ENCODE assay signal across 1 cellular context in the genomic region with DNA sequence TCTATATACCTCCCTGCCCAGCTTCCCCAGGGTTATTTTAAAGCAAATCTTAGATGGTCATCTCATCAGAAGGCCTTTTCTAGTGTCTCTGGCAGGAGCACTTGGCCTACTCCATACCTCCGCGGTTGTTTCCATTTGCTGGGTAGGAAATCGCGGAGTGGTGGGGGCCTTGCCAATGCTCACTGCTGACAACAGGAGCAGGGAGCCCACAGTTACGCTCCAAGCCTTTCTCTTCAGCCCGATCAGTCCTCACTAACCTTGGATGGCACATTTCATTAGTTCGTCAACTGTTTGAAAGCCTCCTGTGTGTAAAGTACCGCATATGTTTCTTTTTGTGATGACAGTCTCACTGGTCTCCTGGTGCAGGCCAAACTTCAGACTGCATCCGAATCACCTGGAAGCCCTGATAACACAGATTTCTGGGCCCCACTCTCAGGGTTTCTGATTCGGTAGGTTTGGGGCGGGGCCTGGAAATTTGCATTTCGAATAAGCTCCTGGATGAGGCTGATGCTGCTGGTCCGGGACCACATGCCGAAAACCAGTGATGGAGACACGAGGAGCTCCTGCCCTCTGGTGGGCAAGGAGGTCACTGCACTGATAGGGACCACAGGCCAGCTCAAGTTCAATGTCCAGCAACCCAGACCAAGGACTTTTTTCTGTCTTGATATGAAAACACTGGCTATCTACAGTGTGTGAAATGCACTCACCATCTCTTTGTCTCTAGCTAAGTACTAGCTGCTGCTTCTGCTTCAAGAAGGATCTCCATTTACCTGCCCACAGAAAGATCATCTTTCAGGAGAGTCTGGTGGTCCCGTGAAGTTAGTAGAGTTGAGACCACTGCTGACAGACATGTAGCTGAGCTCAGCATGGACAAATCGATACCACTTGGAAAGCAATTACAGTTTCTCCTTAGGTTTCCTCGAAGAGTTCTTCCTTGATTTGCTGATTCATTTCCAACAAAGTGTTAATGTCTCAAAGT.
TF ChIP-seq lines count a peak whose summit lies in the region.

No MANE protein-coding gene starts in this region.

TF ChIP-seq in GM12878, 131 proteins besides CTCF, POLR2A, EP300 and RAD21 (continued from another document):
- TF ChIP-seq YY1 (IDR thresholded peaks at IDR 0.05; ENCODE audit: low read depth, low read length): peak; percentile 63; the same call in 1 of the 2 replicates
- no peak for TF ChIP-seq TCF12 (IDR thresholded peaks at IDR 0.05; ENCODE audit: low read depth, low read length)
- no peak for TF ChIP-seq NR2C2 (IDR thresholded peaks at IDR 0.05; ENCODE audit: borderline replicate concordance, control insufficient read depth, insufficient read length, low read depth)
- TF ChIP-seq, protein P1, sequence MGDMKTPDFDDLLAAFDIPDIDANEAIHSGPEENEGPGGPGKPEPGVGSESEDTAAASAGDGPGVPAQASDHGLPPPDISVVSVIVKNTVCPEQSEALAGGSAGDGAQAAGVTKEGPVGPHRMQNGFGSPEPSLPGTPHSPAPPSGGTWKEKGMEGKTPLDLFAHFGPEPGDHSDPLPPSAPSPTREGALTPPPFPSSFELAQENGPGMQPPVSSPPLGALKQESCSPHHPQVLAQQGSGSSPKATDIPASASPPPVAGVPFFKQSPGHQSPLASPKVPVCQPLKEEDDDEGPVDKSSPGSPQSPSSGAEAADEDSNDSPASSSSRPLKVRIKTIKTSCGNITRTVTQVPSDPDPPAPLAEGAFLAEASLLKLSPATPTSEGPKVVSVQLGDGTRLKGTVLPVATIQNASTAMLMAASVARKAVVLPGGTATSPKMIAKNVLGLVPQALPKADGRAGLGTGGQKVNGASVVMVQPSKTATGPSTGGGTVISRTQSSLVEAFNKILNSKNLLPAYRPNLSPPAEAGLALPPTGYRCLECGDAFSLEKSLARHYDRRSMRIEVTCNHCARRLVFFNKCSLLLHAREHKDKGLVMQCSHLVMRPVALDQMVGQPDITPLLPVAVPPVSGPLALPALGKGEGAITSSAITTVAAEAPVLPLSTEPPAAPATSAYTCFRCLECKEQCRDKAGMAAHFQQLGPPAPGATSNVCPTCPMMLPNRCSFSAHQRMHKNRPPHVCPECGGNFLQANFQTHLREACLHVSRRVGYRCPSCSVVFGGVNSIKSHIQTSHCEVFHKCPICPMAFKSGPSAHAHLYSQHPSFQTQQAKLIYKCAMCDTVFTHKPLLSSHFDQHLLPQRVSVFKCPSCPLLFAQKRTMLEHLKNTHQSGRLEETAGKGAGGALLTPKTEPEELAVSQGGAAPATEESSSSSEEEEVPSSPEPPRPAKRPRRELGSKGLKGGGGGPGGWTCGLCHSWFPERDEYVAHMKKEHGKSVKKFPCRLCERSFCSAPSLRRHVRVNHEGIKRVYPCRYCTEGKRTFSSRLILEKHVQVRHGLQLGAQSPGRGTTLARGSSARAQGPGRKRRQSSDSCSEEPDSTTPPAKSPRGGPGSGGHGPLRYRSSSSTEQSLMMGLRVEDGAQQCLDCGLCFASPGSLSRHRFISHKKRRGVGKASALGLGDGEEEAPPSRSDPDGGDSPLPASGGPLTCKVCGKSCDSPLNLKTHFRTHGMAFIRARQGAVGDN (IDR thresholded peaks at IDR 0.05): no peak
- peak; percentile 75 for TF ChIP-seq SMC3 (IDR thresholded peaks at IDR 0.05; ENCODE audit: borderline replicate concordance, low read length)
- TF ChIP-seq PAX5 (IDR thresholded peaks at IDR 0.05; ENCODE audit: borderline replicate concordance, low read depth, low read length): no peak
